Comparison of ENCODE assay signal across 2 cellular contexts in the genomic region with DNA sequence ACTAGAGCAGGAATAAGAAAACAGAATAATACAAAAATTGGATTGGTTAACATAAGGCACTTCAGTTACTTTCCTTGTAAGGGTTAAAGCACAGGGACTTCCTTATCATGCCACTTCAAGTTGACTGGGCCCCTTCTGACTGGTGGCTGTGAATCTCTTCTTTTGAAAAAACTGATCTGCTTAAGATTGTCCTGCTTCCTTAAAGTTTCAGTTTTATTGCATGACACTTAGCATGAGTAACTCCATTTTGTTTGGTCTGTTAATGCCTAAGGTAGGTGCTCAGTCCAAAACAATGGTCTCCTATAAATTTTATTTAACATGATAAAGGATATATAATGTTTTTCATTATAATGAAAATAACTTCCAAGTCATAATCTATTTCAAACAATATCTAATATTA.
TF ChIP-seq lines count a peak whose summit lies in the region.

No MANE protein-coding gene starts in this region.

TF ChIP-seq in SK-N-SH treated with all-trans-retinoic acid at 6 μM for 48 hours, 23 proteins besides CTCF, POLR2A, EP300 and RAD21 (continued from another document):
- TF ChIP-seq ESRRG (CRISPR knock-in tag; IDR thresholded peaks at IDR 0.05) (0 out of 2 replicates have a peak, but pooled peaks have one; percentile 60), ZNF8 (CRISPR knock-in tag; IDR thresholded peaks at IDR 0.05) (peak; percentile 62; the same call in 1 of the 2 replicates), ZC3H10 (CRISPR knock-in tag; IDR thresholded peaks at IDR 0.05) (no peak), RARB (CRISPR knock-in tag; IDR thresholded peaks at IDR 0.05) (no peak), GLIS3 (CRISPR knock-in tag; IDR thresholded peaks at IDR 0.05) (no peak), ARNTL (CRISPR knock-in tag; IDR thresholded peaks at IDR 0.05; ENCODE audit: borderline replicate concordance, low read depth) (peak; percentile 19; the same call in 1 of the 2 replicates), CSDC2 (CRISPR knock-in tag; IDR thresholded peaks at IDR 0.05) (peak; percentile 97), OSR1 (CRISPR knock-in tag; IDR thresholded peaks at IDR 0.05) (peak; percentile 93; the same call in 1 of the 2 replicates), ZFP30 (CRISPR knock-in tag; IDR thresholded peaks at IDR 0.05) (0 out of 2 replicates have a peak, but pooled peaks have one; percentile 48), ZNF565 (CRISPR knock-in tag; conservative IDR thresholded peaks at IDR 0.05; ENCODE audit: low read depth) (0 out of 2 replicates have a peak, but pooled peaks have one; percentile 60), TCF4 (CRISPR knock-in tag; IDR thresholded peaks at IDR 0.05; ENCODE audit: borderline replicate concordance) (no peak), TOX (CRISPR knock-in tag; IDR thresholded peaks at IDR 0.05; ENCODE audit: borderline replicate concordance) (peak; percentile 60; the same call in 1 of the 2 replicates)
- TF ChIP-seq, protein P1, sequence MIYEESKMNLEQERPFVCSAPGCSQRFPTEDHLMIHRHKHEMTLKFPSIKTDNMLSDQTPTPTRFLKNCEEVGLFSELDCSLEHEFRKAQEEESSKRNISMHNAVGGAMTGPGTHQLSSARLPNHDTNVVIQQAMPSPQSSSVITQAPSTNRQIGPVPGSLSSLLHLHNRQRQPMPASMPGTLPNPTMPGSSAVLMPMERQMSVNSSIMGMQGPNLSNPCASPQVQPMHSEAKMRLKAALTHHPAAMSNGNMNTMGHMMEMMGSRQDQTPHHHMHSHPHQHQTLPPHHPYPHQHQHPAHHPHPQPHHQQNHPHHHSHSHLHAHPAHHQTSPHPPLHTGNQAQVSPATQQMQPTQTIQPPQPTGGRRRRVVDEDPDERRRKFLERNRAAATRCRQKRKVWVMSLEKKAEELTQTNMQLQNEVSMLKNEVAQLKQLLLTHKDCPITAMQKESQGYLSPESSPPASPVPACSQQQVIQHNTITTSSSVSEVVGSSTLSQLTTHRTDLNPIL (CRISPR knock-in tag; IDR thresholded peaks at IDR 0.05; ENCODE audit: low read depth): 0 out of 2 replicates have a peak, but pooled peaks have one; percentile 12
- TF ChIP-seq, protein P2, sequence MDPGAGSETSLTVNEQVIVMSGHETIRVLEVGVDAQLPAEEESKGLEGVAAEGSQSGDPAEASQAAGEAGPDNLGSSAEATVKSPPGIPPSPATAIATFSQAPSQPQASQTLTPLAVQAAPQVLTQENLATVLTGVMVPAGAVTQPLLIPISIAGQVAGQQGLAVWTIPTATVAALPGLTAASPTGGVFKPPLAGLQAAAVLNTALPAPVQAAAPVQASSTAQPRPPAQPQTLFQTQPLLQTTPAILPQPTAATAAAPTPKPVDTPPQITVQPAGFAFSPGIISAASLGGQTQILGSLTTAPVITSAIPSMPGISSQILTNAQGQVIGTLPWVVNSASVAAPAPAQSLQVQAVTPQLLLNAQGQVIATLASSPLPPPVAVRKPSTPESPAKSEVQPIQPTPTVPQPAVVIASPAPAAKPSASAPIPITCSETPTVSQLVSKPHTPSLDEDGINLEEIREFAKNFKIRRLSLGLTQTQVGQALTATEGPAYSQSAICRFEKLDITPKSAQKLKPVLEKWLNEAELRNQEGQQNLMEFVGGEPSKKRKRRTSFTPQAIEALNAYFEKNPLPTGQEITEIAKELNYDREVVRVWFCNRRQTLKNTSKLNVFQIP (CRISPR knock-in tag; IDR thresholded peaks at IDR 0.05; ENCODE audit: borderline replicate concordance, low read depth): no peak
- TF ChIP-seq, protein P3, sequence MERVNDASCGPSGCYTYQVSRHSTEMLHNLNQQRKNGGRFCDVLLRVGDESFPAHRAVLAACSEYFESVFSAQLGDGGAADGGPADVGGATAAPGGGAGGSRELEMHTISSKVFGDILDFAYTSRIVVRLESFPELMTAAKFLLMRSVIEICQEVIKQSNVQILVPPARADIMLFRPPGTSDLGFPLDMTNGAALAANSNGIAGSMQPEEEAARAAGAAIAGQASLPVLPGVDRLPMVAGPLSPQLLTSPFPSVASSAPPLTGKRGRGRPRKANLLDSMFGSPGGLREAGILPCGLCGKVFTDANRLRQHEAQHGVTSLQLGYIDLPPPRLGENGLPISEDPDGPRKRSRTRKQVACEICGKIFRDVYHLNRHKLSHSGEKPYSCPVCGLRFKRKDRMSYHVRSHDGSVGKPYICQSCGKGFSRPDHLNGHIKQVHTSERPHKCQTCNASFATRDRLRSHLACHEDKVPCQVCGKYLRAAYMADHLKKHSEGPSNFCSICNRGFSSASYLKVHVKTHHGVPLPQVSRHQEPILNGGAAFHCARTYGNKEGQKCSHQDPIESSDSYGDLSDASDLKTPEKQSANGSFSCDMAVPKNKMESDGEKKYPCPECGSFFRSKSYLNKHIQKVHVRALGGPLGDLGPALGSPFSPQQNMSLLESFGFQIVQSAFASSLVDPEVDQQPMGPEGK (CRISPR knock-in tag; IDR thresholded peaks at IDR 0.05; ENCODE audit: borderline replicate concordance): no peak
- TF ChIP-seq, protein P4, sequence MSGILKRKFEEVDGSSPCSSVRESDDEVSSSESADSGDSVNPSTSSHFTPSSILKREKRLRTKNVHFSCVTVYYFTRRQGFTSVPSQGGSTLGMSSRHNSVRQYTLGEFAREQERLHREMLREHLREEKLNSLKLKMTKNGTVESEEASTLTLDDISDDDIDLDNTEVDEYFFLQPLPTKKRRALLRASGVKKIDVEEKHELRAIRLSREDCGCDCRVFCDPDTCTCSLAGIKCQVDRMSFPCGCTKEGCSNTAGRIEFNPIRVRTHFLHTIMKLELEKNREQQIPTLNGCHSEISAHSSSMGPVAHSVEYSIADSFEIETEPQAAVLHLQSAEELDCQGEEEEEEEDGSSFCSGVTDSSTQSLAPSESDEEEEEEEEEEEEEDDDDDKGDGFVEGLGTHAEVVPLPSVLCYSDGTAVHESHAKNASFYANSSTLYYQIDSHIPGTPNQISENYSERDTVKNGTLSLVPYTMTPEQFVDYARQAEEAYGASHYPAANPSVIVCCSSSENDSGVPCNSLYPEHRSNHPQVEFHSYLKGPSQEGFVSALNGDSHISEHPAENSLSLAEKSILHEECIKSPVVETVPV (CRISPR knock-in tag; IDR thresholded peaks at IDR 0.05): no peak

TF ChIP-seq in SK-N-SH, 30 proteins besides CTCF, POLR2A, EP300 and RAD21 (continued from another document):
- TF ChIP-seq, protein P5, sequence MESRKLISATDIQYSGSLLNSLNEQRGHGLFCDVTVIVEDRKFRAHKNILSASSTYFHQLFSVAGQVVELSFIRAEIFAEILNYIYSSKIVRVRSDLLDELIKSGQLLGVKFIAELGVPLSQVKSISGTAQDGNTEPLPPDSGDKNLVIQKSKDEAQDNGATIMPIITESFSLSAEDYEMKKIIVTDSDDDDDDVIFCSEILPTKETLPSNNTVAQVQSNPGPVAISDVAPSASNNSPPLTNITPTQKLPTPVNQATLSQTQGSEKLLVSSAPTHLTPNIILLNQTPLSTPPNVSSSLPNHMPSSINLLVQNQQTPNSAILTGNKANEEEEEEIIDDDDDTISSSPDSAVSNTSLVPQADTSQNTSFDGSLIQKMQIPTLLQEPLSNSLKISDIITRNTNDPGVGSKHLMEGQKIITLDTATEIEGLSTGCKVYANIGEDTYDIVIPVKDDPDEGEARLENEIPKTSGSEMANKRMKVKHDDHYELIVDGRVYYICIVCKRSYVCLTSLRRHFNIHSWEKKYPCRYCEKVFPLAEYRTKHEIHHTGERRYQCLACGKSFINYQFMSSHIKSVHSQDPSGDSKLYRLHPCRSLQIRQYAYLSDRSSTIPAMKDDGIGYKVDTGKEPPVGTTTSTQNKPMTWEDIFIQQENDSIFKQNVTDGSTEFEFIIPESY (IDR thresholded peaks at IDR 0.05; ENCODE audit: borderline replicate concordance, low read depth): no peak
- TF ChIP-seq SIN3A (IDR thresholded peaks at IDR 0.05; ENCODE audit: borderline replicate concordance, low read depth, low read length) (no peak), FOXM1 (IDR thresholded peaks at IDR 0.05; ENCODE audit: low read depth) (no peak)
